27 cellular contexts compared by ENCODE assay signal in the genomic region with DNA sequence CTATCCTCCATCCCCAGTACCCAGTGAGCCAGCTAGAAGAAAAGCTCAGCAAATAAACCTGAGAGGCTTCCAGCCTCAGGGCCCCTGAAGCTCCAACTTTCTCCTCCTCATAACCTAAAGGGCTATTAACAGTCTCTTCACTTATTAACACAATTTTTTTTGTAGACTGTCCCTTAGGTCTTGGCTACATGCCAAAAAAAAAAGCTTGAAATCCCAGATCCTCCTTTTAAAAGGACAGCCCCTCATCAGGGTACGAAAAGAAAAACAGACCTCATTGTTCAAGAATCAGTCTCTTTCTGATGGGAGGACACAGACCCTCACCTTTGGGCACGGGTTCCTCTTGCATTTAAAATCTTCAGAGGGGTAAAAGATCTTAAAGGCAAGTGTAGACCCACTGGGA.
DNase-seq lines count a peak whose midpoint lies in the region; ATAC-seq, FAIRE-seq and TF ChIP-seq lines count a peak whose summit lies in the region.
"Had no signal": no experiment of that assay in that cellular context is flagged by ENCODE, and none has a peak within 500 bp of the region (broad histone marks: within the 10 kb centered on the region; RNA-seq: fewer than 3 reads in every experiment).

No MANE protein-coding gene starts in this region.

- peak; percentile 70 for DNase-seq in A673 (ENCODE audit: low spot score)
- DNase-seq in COR-L47 (lab: John Stamatoyannopoulos, UW) = peak; percentile 4
- peak; percentile 15 for DNase-seq in NCI-H1105 (lab: John Stamatoyannopoulos, UW)
- peak; percentile 47 for DNase-seq in glomerular visceral epithelial cell (ENCODE audit: extremely low spot score)
- no peak for DNase-seq in left colon
- no peak for DNase-seq in frontal cortex (ENCODE audit: low spot score in 2 of 2)
- DNase-seq: C1 segment of cervical spinal cord; Calu3; CD8-positive, alpha-beta T cell; H9; IMR-90; NCI-H1092; NCI-H146; NCI-H1930; NCI-H2107; NCI-H524; NCI-H748 treated with DMSO at 0.1 percent for 48 hours; NK-92 treated with Interleukin-12 subunit alpha and Interleukin-12 subunit beta, amount 100 ng/mL, for 24 hours; SIG-M5; T-helper 17 cell; T1000 had no signal

- peaks cover 8% of the 10 kb centered on the region for H3K9me3 ChIP-seq in A673 (ENCODE audit: low read depth, low read length, poor library complexity, severe bottlenecking)

- intact Hi-C loops in A673 (cut with micrococcal nuclease; ENCODE audit: unreplicated experiment) (no loop called here), left colon (cut with DNase I, micrococcal nuclease) (loop anchor here in 1 of 2 donors (5.0 kb wide), 1 partner anchor 136 kb away; no protein-coding TSS in a partner anchor)

- H3K4me3 ChIP-seq in A673 (ENCODE audit: low read depth, low read length, poor library complexity, severe bottlenecking) = no peak overlapping the region
- H3K4me3 ChIP-seq: A549, SK-N-MC had no signal

- no peak for ATAC-seq in GM18502 (IDR thresholded peaks at IDR 0.05; ENCODE audit: poor library complexity, unreplicated experiment)
- no peak for ATAC-seq in GM21515 (IDR thresholded peaks at IDR 0.05; ENCODE audit: unreplicated experiment)
- ATAC-seq in left colon = no peak
- ATAC-seq: A549; CD8-positive, alpha-beta T cell; Panc1; T-helper 17 cell had no signal

- CTCF ChIA-PET in A673 (lab: Charles Lee) = interaction anchor here (1.0 kb wide), 1 partner anchor 12 kb away, joined by 3 read pairs; no protein-coding TSS in a partner anchor

- H3K27ac ChIP-seq in A673 (ENCODE audit: low read depth, low read length, poor library complexity, severe bottlenecking) = no peak overlapping the region
- H3K27ac ChIP-seq: A549, SK-N-MC had no signal

- TF ChIP-seq CTCF in A673 (conservative IDR thresholded peaks at IDR 0.05; ENCODE audit: low read depth, low read length) = no peak

- no peaks in the 10 kb centered on the region for H3K36me3 ChIP-seq in A673 (ENCODE audit: insufficient read depth, low read length, poor library complexity, severe bottlenecking)

- no peak for FAIRE-seq in frontal cortex (lab: Jason Lieb, UNC)
- FAIRE-seq: A549, G401.6 had no signal

- H3K27me3 ChIP-seq in A673 (replicated peaks; ENCODE audit: insufficient read depth, low read depth, low read length, poor library complexity) = no peaks in the 10 kb centered on the region

- peaks cover 47% of the 10 kb centered on the region for H3K4me1 ChIP-seq in A673 (ENCODE audit: insufficient read depth, low read length, poor library complexity, severe bottlenecking)
- H3K4me1 ChIP-seq: A549 had no signal

- POLR2A ChIA-PET in A673 (lab: Charles Lee; ENCODE audit: low non-redundant PET) = no interaction called here

- no TSS peak for BruUV-seq in A673 (replicated peaks; lab: Mats Ljungman, UMichigan)

Comparison
In these comparisons a context has a peak if more than half of its experiments do, and no peak if none do; other contexts are left out.
1. DNase-seq: peak in A673 (single experiment), COR-L47 (single experiment), NCI-H1105 (single experiment) and glomerular visceral epithelial cell (single experiment); none in left colon (0 of 2) and frontal cortex (0 of 2).